Comparison of ENCODE assay signal across 25 cellular contexts in the genomic region with DNA sequence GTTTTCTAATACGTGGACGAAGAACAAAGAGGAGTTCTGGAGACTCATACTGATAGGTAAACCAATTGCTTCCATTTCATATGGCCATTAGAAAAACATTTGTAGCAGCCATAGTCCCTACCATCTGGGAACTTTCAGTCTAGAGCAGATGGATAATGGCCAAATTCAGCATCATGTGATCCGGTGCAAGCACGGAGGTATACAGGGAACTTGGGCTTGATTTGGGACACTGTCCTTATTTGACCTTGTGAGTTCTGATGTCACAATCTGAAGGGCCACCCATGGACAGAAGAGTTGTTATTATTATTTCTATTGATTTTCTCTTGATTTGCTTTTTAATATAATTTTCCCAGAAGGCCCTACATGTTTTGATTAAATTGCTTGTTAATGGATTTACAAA.
"Had no signal": no experiment of that assay in that cellular context is flagged by ENCODE, and none has a peak within 500 bp of the region (broad histone marks: within the 10 kb centered on the region; RNA-seq: fewer than 3 reads in every experiment).

No MANE protein-coding gene starts in this region.

- H3K27me3 ChIP-seq: adrenal gland, breast epithelium, Peyer's patch had no signal

- H3K36me3 ChIP-seq: adrenal gland, breast epithelium had no signal

- ATAC-seq: activated T-helper 17 cell treated with anti-CD3 and anti-CD28 coated beads, Interleukin-2, amount 50 U/mL, for 72 hours had no signal

- H3K4me1 ChIP-seq: breast epithelium, Peyer's patch had no signal

- H3K27ac Mint-ChIP-seq: activated CD4-positive, alpha-beta memory T cell treated with anti-CD3 and anti-CD28 coated beads for 36 hours; activated CD4-positive, alpha-beta T cell treated with anti-CD3 and anti-CD28 coated beads, Interleukin-2, amount 10 ng/mL, durations not matched to agents 7 days and 5 days; activated naive CD8-positive, alpha-beta T cell treated with anti-CD3 and anti-CD28 coated beads, Interleukin-2, amount 10 ng/mL, durations not matched to agents 7 days and 5 days; activated T-helper 17 cell treated with anti-CD3 and anti-CD28 coated beads, Interleukin-2, amount 50 U/mL, for 72 hours; T-helper 1 cell treated with Interleukin-12 subunit alpha and Interleukin-12 subunit beta and Interleukin-4 antibody, amounts not matched to agents 30 μg/mL and 1 μg/mL, for 36 hours had no signal

- H3K27me3 Mint-ChIP-seq: activated CD4-positive, alpha-beta memory T cell treated with anti-CD3 and anti-CD28 coated beads for 36 hours; activated CD4-positive, alpha-beta T cell treated with anti-CD3 and anti-CD28 coated beads, Interleukin-2, amount 10 ng/mL, durations not matched to agents 7 days and 5 days; activated naive CD8-positive, alpha-beta T cell treated with anti-CD3 and anti-CD28 coated beads, Interleukin-2, amount 10 ng/mL, durations not matched to agents 7 days and 5 days; activated T-helper 17 cell treated with anti-CD3 and anti-CD28 coated beads, Interleukin-2, amount 50 U/mL, for 72 hours had no signal

- H3K4me3 ChIP-seq: adrenal gland, breast epithelium, Peyer's patch had no signal

- H3K9me3 ChIP-seq: adrenal gland, breast epithelium, Peyer's patch had no signal

- DNase-seq: activated CD4-positive, alpha-beta memory T cell treated with anti-CD3 and anti-CD28 coated beads for 36 hours; activated CD4-positive, alpha-beta T cell treated with anti-CD3 and anti-CD28 coated beads, Interleukin-2, amount 10 ng/mL, durations not matched to agents 7 days and 5 days; activated CD4-positive, CD25-positive, alpha-beta regulatory T cell; activated CD8-positive, alpha-beta memory T cell treated with anti-CD3 and anti-CD28 coated beads for 24 hours; activated gamma-delta T cell treated with Interleukin-2 at 50 U/mL for 16 hours; activated naive CD4-positive, alpha-beta T cell treated with anti-CD3 and anti-CD28 coated beads, Interleukin-2, amount 50 U/mL, for 16 hours; activated naive CD8-positive, alpha-beta T cell treated with anti-CD3 and anti-CD28 coated beads, Interleukin-2, amount 10 ng/mL, durations not matched to agents 7 days and 5 days; activated T-cell treated with anti-CD3 and anti-CD28 coated beads for 4 hours; activated T-cell treated with anti-CD3 and anti-CD28 coated beads, Interleukin-2, amount 50 U/mL, for 48 hours; adrenal gland; anterior cingulate cortex; MM.1S; NCI-H1105; NCI-H1436 treated with DMSO at 0.1 percent for 48 hours; NCI-H187; NCI-H2081; NCI-H446; NCI-H524; Peyer's patch; SHP77 treated with DMSO at 0.1 percent for 48 hours; T-helper 9 cell had no signal

- H3K9me3 Mint-ChIP-seq: activated T-helper 17 cell treated with anti-CD3 and anti-CD28 coated beads, Interleukin-2, amount 50 U/mL, for 72 hours had no signal

- H3K4me3 Mint-ChIP-seq: activated CD4-positive, alpha-beta memory T cell treated with anti-CD3 and anti-CD28 coated beads for 36 hours; activated CD4-positive, alpha-beta T cell treated with anti-CD3 and anti-CD28 coated beads, Interleukin-2, amount 10 ng/mL, durations not matched to agents 7 days and 5 days; activated naive CD8-positive, alpha-beta T cell treated with anti-CD3 and anti-CD28 coated beads, Interleukin-2, amount 10 ng/mL, durations not matched to agents 7 days and 5 days; activated T-helper 17 cell treated with anti-CD3 and anti-CD28 coated beads, Interleukin-2, amount 50 U/mL, for 72 hours; T-helper 1 cell treated with Interleukin-12 subunit alpha and Interleukin-12 subunit beta and Interleukin-4 antibody, amounts not matched to agents 30 μg/mL and 1 μg/mL, for 36 hours had no signal

- H3K27ac ChIP-seq: adrenal gland, breast epithelium, Peyer's patch, RWPE1 had no signal
